23 cellular contexts compared by ENCODE assay signal in the genomic region with DNA sequence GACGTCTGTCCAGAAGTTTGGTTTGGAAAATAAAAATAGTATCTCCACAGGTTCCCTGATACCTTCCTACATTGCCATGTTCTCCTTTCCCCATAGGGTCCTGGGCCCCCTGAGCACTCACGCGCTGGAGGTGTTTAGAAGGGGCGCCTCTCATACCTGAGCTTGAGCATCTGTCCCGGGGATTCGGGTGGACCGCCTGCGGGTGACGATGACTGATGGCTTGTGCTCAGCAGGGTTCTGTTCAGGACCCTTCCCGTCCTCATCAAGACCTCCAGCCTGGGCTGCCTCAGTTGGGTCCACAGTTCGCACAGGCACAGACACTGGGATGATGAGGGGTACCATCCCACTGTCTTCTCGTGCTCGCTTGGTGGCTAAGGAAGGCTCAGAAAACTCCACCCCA. TPM values are rescaled to one million over a fixed set of nuclear protein-coding genes. Genes with fewer than 3 reads are reported as not detected.
A peak's percentile ranks its signal among the peaks of the same experiment; 100 is the strongest.
DNase-seq lines count a peak whose midpoint lies in the region; ATAC-seq and TF ChIP-seq lines count a peak whose summit lies in the region.
"Had no signal": no experiment of that assay in that cellular context is flagged by ENCODE, and none has a peak within 500 bp of the region (broad histone marks: within the 10 kb centered on the region; RNA-seq: fewer than 3 reads in every experiment).

No MANE protein-coding gene starts in this region.

- ATAC-seq in memory B cell (ENCODE audit: low read depth): no peak
- no peak for ATAC-seq in stimulated activated naive B cell treated with anti-CD40 and anti-IgM and Interleukin-4, amounts not matched to agents 10 μg/mL and 1 μg/mL and 100 μg/mL, for 72 hours (replicated peaks)
- no peak for ATAC-seq in HG03342 (IDR thresholded peaks at IDR 0.05; ENCODE audit: unreplicated experiment)
- ATAC-seq: HCT116, Panc1, right cardiac atrium had no signal

- H3K9me3 Mint-ChIP-seq in activated naive CD8-positive, alpha-beta T cell (ENCODE audit: low read depth): no peaks in the 10 kb centered on the region
- H3K9me3 Mint-ChIP-seq in activated naive CD8-positive, alpha-beta T cell treated with anti-CD3 and anti-CD28 coated beads for 36 hours: no peaks in the 10 kb centered on the region
- H3K9me3 Mint-ChIP-seq in IgD-negative memory B cell (no peaks in the 10 kb centered on the region), memory B cell (no peaks in the 10 kb centered on the region)
- no peaks in the 10 kb centered on the region for H3K9me3 Mint-ChIP-seq in stimulated activated naive B cell treated with anti-CD40 and anti-IgM and Interleukin-4, amounts not matched to agents 10 μg/mL and 1 μg/mL and 100 μg/mL, for 72 hours
- H3K9me3 Mint-ChIP-seq: neural crest cell had no signal

- DNase-seq in activated naive CD8-positive, alpha-beta T cell treated with anti-CD3 and anti-CD28 coated beads for 36 hours: no peak
- DNase-seq in memory B cell (ENCODE audit: low spot score in 2 of 2) (no peak), esophagus squamous epithelium (lab: John Stamatoyannopoulos, UW) (no peak)
- DNase-seq in stimulated activated naive B cell treated with anti-CD40 and anti-IgM and Interleukin-4, amounts not matched to agents 10 μg/mL and 1 μg/mL and 100 μg/mL, for 72 hours: no peak
- no peak for DNase-seq in stimulated activated CD4-positive, alpha-beta T cell treated with anti-CD3 and anti-CD28 coated beads, Interleukin-4, amount 100 ng/mL, for 4 hours
- DNase-seq: activated CD4-positive, alpha-beta T cell treated with anti-CD3 and anti-CD28 coated beads for 1 hour; activated gamma-delta T cell; AML-193; amniotic stem cell; brain microvascular endothelial cell; glutamatergic neuron; MV-4-11; NCI-H1436; NCI-H345; SHP77 treated with DMSO at 0.1 percent for 48 hours; tibial artery had no signal

- peaks cover 29 to 82% (median 32%) of the 10 kb centered on the region in 3 donors for H3K36me3 ChIP-seq in esophagus squamous epithelium

- no peaks in the 10 kb centered on the region for H3K27me3 Mint-ChIP-seq in activated naive CD8-positive, alpha-beta T cell
- no peaks in the 10 kb centered on the region for H3K27me3 Mint-ChIP-seq in activated naive CD8-positive, alpha-beta T cell treated with anti-CD3 and anti-CD28 coated beads for 36 hours
- H3K27me3 Mint-ChIP-seq in IgD-negative memory B cell (no peaks in the 10 kb centered on the region), memory B cell (no peaks in the 10 kb centered on the region)
- H3K27me3 Mint-ChIP-seq in stimulated activated naive B cell treated with anti-CD40 and anti-IgM and Interleukin-4, amounts not matched to agents 10 μg/mL and 1 μg/mL and 100 μg/mL, for 72 hours: no peaks in the 10 kb centered on the region

- TF ChIP-seq POLR2A in esophagus squamous epithelium (IDR thresholded peaks at IDR 0.05): no peak

- H3K4me1 ChIP-seq in esophagus squamous epithelium: peaks cover 27 to 43% (median 28%) of the 10 kb centered on the region in 3 donors

- intact Hi-C loops in esophagus squamous epithelium (cut with DNase I): no loop called here

- peak overlapping the region in 2 of 4 donors; percentile 4 to 19 for H3K27ac ChIP-seq in esophagus squamous epithelium
- H3K27ac ChIP-seq: brain microvascular endothelial cell, tibial artery had no signal

- no peaks in the 10 kb centered on the region for H3K9me3 ChIP-seq in esophagus squamous epithelium
- H3K9me3 ChIP-seq: tibial artery had no signal

- TF ChIP-seq CTCF in esophagus squamous epithelium (IDR thresholded peaks at IDR 0.05): no peak

- no peak overlapping the region for H3K4me3 ChIP-seq in esophagus squamous epithelium
- H3K4me3 ChIP-seq: tibial artery had no signal

- H3K36me3 Mint-ChIP-seq in activated naive CD8-positive, alpha-beta T cell: peaks cover 6% of the 10 kb centered on the region
- peaks cover 28% of the 10 kb centered on the region for H3K36me3 Mint-ChIP-seq in activated naive CD8-positive, alpha-beta T cell treated with anti-CD3 and anti-CD28 coated beads for 36 hours
- H3K36me3 Mint-ChIP-seq in IgD-negative memory B cell (peaks cover 3% of the 10 kb centered on the region), memory B cell (peaks cover 15% of the 10 kb centered on the region)
- peaks cover 33 to 37% of the 10 kb centered on the region in 2 donors for H3K36me3 Mint-ChIP-seq in stimulated activated naive B cell treated with anti-CD40 and anti-IgM and Interleukin-4, amounts not matched to agents 10 μg/mL and 1 μg/mL and 100 μg/mL, for 72 hours

- H3K27me3 ChIP-seq in esophagus squamous epithelium: no peaks in the 10 kb centered on the region
- H3K27me3 ChIP-seq: brain microvascular endothelial cell, tibial artery had no signal

- H3K4me3 Mint-ChIP-seq in activated naive CD8-positive, alpha-beta T cell: no peak overlapping the region
- H3K4me3 Mint-ChIP-seq in activated naive CD8-positive, alpha-beta T cell treated with anti-CD3 and anti-CD28 coated beads for 36 hours: no peak overlapping the region
- H3K4me3 Mint-ChIP-seq in IgD-negative memory B cell: no peak overlapping the region
- H3K4me3 Mint-ChIP-seq in memory B cell: no peak overlapping the region
- no peak overlapping the region for H3K4me3 Mint-ChIP-seq in stimulated activated naive B cell treated with anti-CD40 and anti-IgM and Interleukin-4, amounts not matched to agents 10 μg/mL and 1 μg/mL and 100 μg/mL, for 72 hours
- H3K4me3 Mint-ChIP-seq: neural crest cell had no signal

- WGBS in esophagus squamous epithelium, 2 donors: 95% methylated on average over 8 to 11 of the region's 13 CpGs

- H3K4me1 Mint-ChIP-seq in activated naive CD8-positive, alpha-beta T cell (ENCODE audit: low read depth): peaks cover 38% of the 10 kb centered on the region
- H3K4me1 Mint-ChIP-seq in activated naive CD8-positive, alpha-beta T cell treated with anti-CD3 and anti-CD28 coated beads for 36 hours: peaks cover 25% of the 10 kb centered on the region
- H3K4me1 Mint-ChIP-seq in IgD-negative memory B cell (peaks cover 11 to 18% (median 15%) of the 10 kb centered on the region in 3 donors), memory B cell (peaks cover 16% of the 10 kb centered on the region)
- H3K4me1 Mint-ChIP-seq in stimulated activated naive B cell treated with anti-CD40 and anti-IgM and Interleukin-4, amounts not matched to agents 10 μg/mL and 1 μg/mL and 100 μg/mL, for 72 hours: peaks cover 25 to 38% of the 10 kb centered on the region in 2 donors

- H3K27ac Mint-ChIP-seq in activated naive CD8-positive, alpha-beta T cell: peak overlapping the region; percentile 75
- no peak overlapping the region for H3K27ac Mint-ChIP-seq in activated naive CD8-positive, alpha-beta T cell treated with anti-CD3 and anti-CD28 coated beads for 36 hours
- H3K27ac Mint-ChIP-seq in IgD-negative memory B cell (peak overlapping the region in 2 of 3 donors; percentile 10 to 82), memory B cell (peak overlapping the region; percentile 41)
- H3K27ac Mint-ChIP-seq in stimulated activated naive B cell treated with anti-CD40 and anti-IgM and Interleukin-4, amounts not matched to agents 10 μg/mL and 1 μg/mL and 100 μg/mL, for 72 hours: peak overlapping the region; percentile 67

RNA-seq across cellular contexts. Expression of gene PNMA1, which starts 22.7 kb away (rescaled TPM):
- total RNA-seq in activated naive CD8-positive, alpha-beta T cell treated with anti-CD3 and anti-CD28 coated beads for 36 hours: 10 to 100 TPM; 26.6 to 28.3 TPM
- 20.9 TPM for polyA plus RNA-seq in IgD-negative memory B cell
- 10 to 100 TPM in 1 of 4 donors, 1 to 10 TPM in 3; 4.2 to 13.9 (median 7.2) TPM for total RNA-seq in esophagus squamous epithelium
